ENCODE assay signal across 1 cellular context in genomic region chr4:24583451-24584174, GRCh38.
TF ChIP-seq lines count a peak whose summit lies in the region.

No MANE protein-coding gene starts in this region.

TF ChIP-seq in GM23338, 12 proteins besides CTCF, POLR2A, EP300 and RAD21:
- TF ChIP-seq ZNF462 (CRISPR knock-in tag; IDR thresholded peaks at IDR 0.05): no peak
- TF ChIP-seq NANOG (IDR thresholded peaks at IDR 0.05; ENCODE audit: borderline replicate concordance): no peak
- no peak for TF ChIP-seq POLR2AphosphoS5 (IDR thresholded peaks at IDR 0.05; ENCODE audit: low read depth)
- no peak for TF ChIP-seq JUNB (IDR thresholded peaks at IDR 0.05; ENCODE audit: unreplicated experiment)
- TF ChIP-seq EZH2 (IDR thresholded peaks at IDR 0.05; ENCODE audit: low read depth, unreplicated experiment): no peak
- no peak for TF ChIP-seq STAT1 (IDR thresholded peaks at IDR 0.05; ENCODE audit: unreplicated experiment)
- no peak for TF ChIP-seq CREB1 (CRISPR knock-in tag; IDR thresholded peaks at IDR 0.05; ENCODE audit: low read depth)
- no peak for TF ChIP-seq ZNF114 (CRISPR knock-in tag; IDR thresholded peaks at IDR 0.05)
- no peak for TF ChIP-seq ETS1 (IDR thresholded peaks at IDR 0.05)
- no peak for TF ChIP-seq ZNF331 (CRISPR knock-in tag; IDR thresholded peaks at IDR 0.05; ENCODE audit: low read depth)
- TF ChIP-seq REST (IDR thresholded peaks at IDR 0.05; ENCODE audit: unreplicated experiment): no peak
- TF ChIP-seq EZH2phosphoT487 (IDR thresholded peaks at IDR 0.05; ENCODE audit: unreplicated experiment): no peak
